9 cellular contexts compared by ENCODE assay signal in the genomic region with DNA sequence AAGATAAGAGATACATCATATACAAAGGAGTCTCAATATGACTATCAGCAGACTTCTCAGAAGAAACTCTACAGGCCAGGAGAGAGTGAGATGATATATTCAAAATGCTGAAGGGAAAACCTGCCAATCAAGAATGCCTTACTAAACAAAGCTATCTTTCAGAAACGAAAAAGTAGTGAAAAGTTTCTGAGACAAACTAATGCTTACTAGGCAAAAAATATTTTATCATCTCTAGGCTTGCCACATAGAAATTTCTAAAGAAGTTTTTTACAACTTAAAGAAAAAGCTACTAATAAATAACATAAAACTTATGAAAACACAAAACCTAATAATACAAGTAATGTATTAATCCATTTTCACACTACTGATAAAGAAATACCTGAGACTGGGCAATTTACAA. TPM values are rescaled to one million over a fixed set of nuclear protein-coding genes. Genes with fewer than 3 reads are reported as not detected.
"Had no signal": no experiment of that assay in that cellular context is flagged by ENCODE, and none has a peak within 500 bp of the region (broad histone marks: within the 10 kb centered on the region; RNA-seq: fewer than 3 reads in every experiment).

No MANE protein-coding gene starts in this region.

- H3K9ac ChIP-seq: GM23248 had no signal

- H3K9me3 ChIP-seq: HAP-1 had no signal

- H3K36me3 ChIP-seq: HAP-1 had no signal

- H3K4me1 ChIP-seq: HAP-1 had no signal

- H2AFZ ChIP-seq: GM23248 had no signal

- H3K4me3 ChIP-seq: GM23248, HAP-1 had no signal

- DNase-seq: GM23248, GOT3, H7, HFFc6, KG1 had no signal

- H3K27ac ChIP-seq: GM23248, HL-60 had no signal

- ATAC-seq: HCT116 had no signal

RNA-seq across cellular contexts. Expression of gene SPEF2, which starts 59.9 kb away (rescaled TPM):
- polyA plus RNA-seq: IgD-negative memory B cell had no signal
